Comparison of ENCODE assay signal across 16 cellular contexts in the genomic region with DNA sequence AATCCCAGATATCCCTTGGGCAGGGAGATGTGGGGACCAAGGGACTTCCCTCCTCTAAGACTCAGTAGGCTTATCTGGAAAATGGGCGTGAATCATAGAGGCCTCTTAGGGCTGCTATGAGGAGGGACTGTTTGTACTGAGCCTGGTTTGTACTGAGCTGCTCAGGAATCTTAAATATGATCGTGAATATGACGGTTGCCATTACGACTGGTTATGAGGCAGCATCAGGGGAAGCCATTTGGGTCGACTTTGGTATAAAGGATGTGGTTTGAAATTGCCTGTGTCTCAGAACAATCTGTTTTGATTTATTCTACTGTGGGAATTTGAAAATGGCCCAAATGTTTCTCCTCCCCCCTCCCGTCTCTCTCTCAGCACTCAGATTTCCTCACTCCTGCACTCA. TPM values are rescaled to one million over a fixed set of nuclear protein-coding genes. Genes with fewer than 3 reads are reported as not detected.
DNase-seq lines count a peak whose midpoint lies in the region; ATAC-seq, FAIRE-seq and TF ChIP-seq lines count a peak whose summit lies in the region.
"Had no signal": no experiment of that assay in that cellular context is flagged by ENCODE, and none has a peak within 500 bp of the region (broad histone marks: within the 10 kb centered on the region; RNA-seq: fewer than 3 reads in every experiment).

No MANE protein-coding gene starts in this region.

- H3K27ac ChIP-seq in K562 (ENCODE audit: extremely low read depth, low read depth, low read length) (no peak overlapping the region), tibial artery (peak overlapping the region; percentile 59 to 62), uterus (peak overlapping the region in 1 of 2 donors; percentile 28)
- H3K27ac ChIP-seq: psoas muscle had no signal

- no peak for TF ChIP-seq POLR2A in K562 (conservative IDR thresholded peaks at IDR 0.05)
- no peak for TF ChIP-seq POLR2A in uterus (IDR thresholded peaks at IDR 0.05)

- WGBS in K562 (ENCODE audit: insufficient coverage, low coverage, missing lambda C conversion rate) = 0% methylated on average over 6 of the region's 6 CpGs

- no peaks in the 10 kb centered on the region for H3K27me3 Mint-ChIP-seq in activated naive CD8-positive, alpha-beta T cell
- no peaks in the 10 kb centered on the region for H3K27me3 Mint-ChIP-seq in activated naive CD8-positive, alpha-beta T cell treated with anti-CD3 and anti-CD28 coated beads, Interleukin-2, amount 50 U/mL, for 24 hours
- H3K27me3 Mint-ChIP-seq: activated naive CD8-positive, alpha-beta T cell treated with anti-CD3 and anti-CD28 coated beads for 36 hours had no signal

- CTCF ChIA-PET in K562 (lab: Yijun Ruan, JAX; ENCODE audit: low intra/inter-chr PET ratio) = no interaction called here

- ATAC-seq in activated naive CD8-positive, alpha-beta T cell treated with anti-CD3 and anti-CD28 coated beads, Interleukin-2, amount 50 U/mL, for 24 hours = no peak
- ATAC-seq in K562 (no peak), left ventricle myocardium superior (peak; percentile 10)
- no peak for ATAC-seq in stimulated activated naive CD8-positive, alpha-beta T cell treated with anti-CD3 and anti-CD28 coated beads, Interleukin-15, Interleukin-2, amounts not matched to agents 100 U/mL and 50 U/mL, for 24 hours
- ATAC-seq: GM23338 had no signal

- peak overlapping the region; percentile 57 for H3K4me3 Mint-ChIP-seq in activated naive CD8-positive, alpha-beta T cell
- no peak overlapping the region for H3K4me3 Mint-ChIP-seq in activated naive CD8-positive, alpha-beta T cell treated with anti-CD3 and anti-CD28 coated beads, Interleukin-2, amount 50 U/mL, for 24 hours
- H3K4me3 Mint-ChIP-seq: activated naive CD8-positive, alpha-beta T cell treated with anti-CD3 and anti-CD28 coated beads for 36 hours; GM23338 had no signal

- TF ChIP-seq EP300 in K562 (IDR thresholded peaks at IDR 0.05; ENCODE audit: low read length) = no peak

- no peaks in the 10 kb centered on the region for H3K36me3 Mint-ChIP-seq in activated naive CD8-positive, alpha-beta T cell
- no peaks in the 10 kb centered on the region for H3K36me3 Mint-ChIP-seq in activated naive CD8-positive, alpha-beta T cell treated with anti-CD3 and anti-CD28 coated beads, Interleukin-2, amount 50 U/mL, for 24 hours (ENCODE audit: low read depth)
- H3K36me3 Mint-ChIP-seq: activated naive CD8-positive, alpha-beta T cell treated with anti-CD3 and anti-CD28 coated beads for 36 hours had no signal

- no TSS peak for BruUV-seq in K562 (replicated peaks; lab: Mats Ljungman, UMichigan)

- no peaks in the 10 kb centered on the region for H3K4me1 ChIP-seq in K562 (replicated peaks in 1 of 2; ENCODE audit: control insufficient read depth in 2 of 2, insufficient read depth in 2 of 2, low read length in 2 of 2)
- H3K4me1 ChIP-seq in tibial artery = peaks cover 0 to 36% (median 21%) of the 10 kb centered on the region in 4 donors
- peaks cover 0 to under 1% of the 10 kb centered on the region in 2 donors for H3K4me1 ChIP-seq in uterus

- TF ChIP-seq RAD21 in K562 (CRISPR knock-in tag; conservative IDR thresholded peaks at IDR 0.05 in 1 of 2, IDR thresholded peaks at IDR 0.05 in 1 of 2) = no peak

- H3K9me3 ChIP-seq in K562 (replicated peaks; ENCODE audit: control insufficient read depth, insufficient read depth, low read depth, low read length) (no peaks in the 10 kb centered on the region), tibial artery (no peaks in the 10 kb centered on the region), uterus (no peaks in the 10 kb centered on the region)
- H3K9me3 ChIP-seq: Peyer's patch, psoas muscle had no signal

- peaks cover 27 to 60% of the 10 kb centered on the region in 2 experiments; a peak in 4 of 5 replicates for H3K27me3 ChIP-seq in K562 (ENCODE audit: control insufficient read depth in 2 of 2, insufficient read depth in 2 of 2, low read length in 2 of 2)
- no peaks in the 10 kb centered on the region for H3K27me3 ChIP-seq in tibial artery
- H3K27me3 ChIP-seq in uterus = no peaks in the 10 kb centered on the region
- H3K27me3 ChIP-seq: Peyer's patch had no signal

- no peak for DNase-seq in activated naive CD8-positive, alpha-beta T cell treated with anti-CD3 and anti-CD28 coated beads, Interleukin-2, amount 50 U/mL, for 24 hours
- DNase-seq in K562 (ENCODE audit: extremely low read depth in 1 of 4, low spot score in 3 of 4) (no peak), left ventricle myocardium superior (no peak), tibial artery (no peak), uterus (no peak), NCI-H2107 (lab: John Stamatoyannopoulos, UW) (no peak)
- no peak for DNase-seq in stimulated activated naive CD8-positive, alpha-beta T cell treated with anti-CD3 and anti-CD28 coated beads, Interleukin-15, Interleukin-2, amounts not matched to agents 100 U/mL and 50 U/mL, for 24 hours
- DNase-seq: ACHN; activated CD4-positive, CD25-positive, alpha-beta regulatory T cell; activated naive CD8-positive, alpha-beta T cell treated with anti-CD3 and anti-CD28 coated beads for 36 hours; NCI-H2029; NCI-H526 treated with DMSO at 0.1 percent for 48 hours had no signal

- no peaks in the 10 kb centered on the region for H3K9me3 Mint-ChIP-seq in activated naive CD8-positive, alpha-beta T cell (ENCODE audit: low read depth)
- H3K9me3 Mint-ChIP-seq in activated naive CD8-positive, alpha-beta T cell treated with anti-CD3 and anti-CD28 coated beads, Interleukin-2, amount 50 U/mL, for 24 hours = no peaks in the 10 kb centered on the region
- H3K9me3 Mint-ChIP-seq: activated naive CD8-positive, alpha-beta T cell treated with anti-CD3 and anti-CD28 coated beads for 36 hours had no signal

- intact Hi-C loops in K562 (cut with micrococcal nuclease) = no loop called here
- intact Hi-C loops in left ventricle myocardium superior (cut with micrococcal nuclease) = no loop called here
- intact Hi-C loops in tibial artery (cut with DNase I; ENCODE audit: low total_unique reads) = no loop called here
- intact Hi-C loops in uterus (cut with DNase I; ENCODE audit: low total_unique reads) = no loop called here

- no peak overlapping the region for H3K4me3 ChIP-seq in K562
- H3K4me3 ChIP-seq in tibial artery = no peak overlapping the region
- no peak overlapping the region for H3K4me3 ChIP-seq in uterus
- H3K4me3 ChIP-seq: GM23338, Peyer's patch, psoas muscle had no signal

- H3K9ac ChIP-seq in K562 (ENCODE audit: insufficient read depth in 1 of 2, low read depth in 2 of 2, low read length in 2 of 2) = no peak overlapping the region

- no peaks in the 10 kb centered on the region for H3K9me1 ChIP-seq in K562 (ENCODE audit: control insufficient read depth, insufficient read depth, low read length)

- no peak overlapping the region for H3K4me2 ChIP-seq in K562 (ENCODE audit: insufficient read depth, low read length)
- H3K4me2 ChIP-seq: GM23338 had no signal

- peak overlapping the region; percentile 28 for H3K27ac Mint-ChIP-seq in activated naive CD8-positive, alpha-beta T cell
- H3K27ac Mint-ChIP-seq in activated naive CD8-positive, alpha-beta T cell treated with anti-CD3 and anti-CD28 coated beads, Interleukin-2, amount 50 U/mL, for 24 hours = no peak overlapping the region
- H3K27ac Mint-ChIP-seq: activated naive CD8-positive, alpha-beta T cell treated with anti-CD3 and anti-CD28 coated beads for 36 hours had no signal

- H3K4me1 Mint-ChIP-seq in activated naive CD8-positive, alpha-beta T cell (ENCODE audit: low read depth) = peaks cover 34% of the 10 kb centered on the region
- peaks cover 12% of the 10 kb centered on the region for H3K4me1 Mint-ChIP-seq in activated naive CD8-positive, alpha-beta T cell treated with anti-CD3 and anti-CD28 coated beads, Interleukin-2, amount 50 U/mL, for 24 hours

- no peak for FAIRE-seq in K562 (lab: Jason Lieb, UNC)

- no peaks in the 10 kb centered on the region for H3K36me3 ChIP-seq in K562 (ENCODE audit: control insufficient read depth, insufficient read depth, low read length)
- H3K36me3 ChIP-seq in tibial artery = no peaks in the 10 kb centered on the region
- no peaks in the 10 kb centered on the region for H3K36me3 ChIP-seq in uterus
- H3K36me3 ChIP-seq: Peyer's patch had no signal

- no peaks in the 10 kb centered on the region for H3K79me2 ChIP-seq in K562 (ENCODE audit: control insufficient read depth, insufficient read depth, low read length)

- POLR2A ChIA-PET in K562 (lab: Yijun Ruan, JAX) = no interaction called here

- H2AFZ ChIP-seq in K562 (ENCODE audit: low read depth, low read length) = no peak overlapping the region
- H2AFZ ChIP-seq: GM23338 had no signal

- in situ Hi-C loops in K562 (cut with MboI) = no loop called here

- no peaks in the 10 kb centered on the region for H4K20me1 ChIP-seq in K562 (replicated peaks; ENCODE audit: control insufficient read depth, insufficient read depth, low read length)

- TF ChIP-seq CTCF in K562 (IDR thresholded peaks at IDR 0.05 in 2 of 3, conservative IDR thresholded peaks at IDR 0.05 in 1 of 3; ENCODE audit: insufficient read depth in 2 of 3, low read depth in 1 of 3, low read length in 3 of 3) = no peak
- no peak for TF ChIP-seq CTCF in tibial artery (IDR thresholded peaks at IDR 0.05)
- no peak for TF ChIP-seq CTCF in uterus (IDR thresholded peaks at IDR 0.05)

TF ChIP-seq in K562, 482 proteins besides CTCF, POLR2A, EP300 and RAD21:
- TF ChIP-seq SMAD2 (IDR thresholded peaks at IDR 0.05; ENCODE audit: low read depth, low read length) (no peak), POLR3G (IDR thresholded peaks at IDR 0.05; ENCODE audit: extremely low read depth, insufficient read length, insufficient replicate concordance) (peak; percentile 15)

RNA-seq across cellular contexts. Expression of a gene that starts 20.6 kb away (rescaled TPM):
- 0.25 TPM in 1 of 2 replicates, not detected in the other for total RNA-seq in K562 (2011; cell fraction: chromatin; rRNA removed; ENCODE audit: low replicate concordance)
- total RNA-seq in K562 (2011; cell fraction: nucleolus; rRNA removed) = not detected in 2 replicates
- total RNA-seq in K562 (2011; cell fraction: nucleoplasm; rRNA removed) = not detected in 2 replicates
- total RNA-seq in K562 (2014; rRNA removed) (0.20 TPM in 1 of 2 replicates, not detected in the other), K562 (2014; rRNA removed; fragmentation: Illumina TruSeq; extraction: Trizol) (0.10 and 0.22 TPM in 2 replicates), K562 (2015; rRNA removed; fragmentation: Illumina TruSeq; extraction: Trizol) (0.22 and 0.26 TPM in 2 replicates), K562 (2021) (0.35 and 0.60 TPM in 2 replicates), left ventricle myocardium superior (94.6 TPM), uterus (100 to 1,000 TPM in 1 of 4 donors, 10 to 100 TPM in 1, 1 to 10 TPM in 2; 1.2 to 117 (median 20.1) TPM)
- polyA plus RNA-seq in K562 (2011; rRNA removed) (0.12 TPM in 1 of 2 replicates, not detected in the other), K562 (2014; fragmentation: Illumina TruSeq; extraction: Trizol) (0.34 and 0.61 TPM in 2 replicates), K562 (2014; fragmentation: Nextera tagmentation; extraction: Ambion mirVana) (not detected), K562 (2014; rRNA removed) (0.17 and 0.59 TPM in 2 replicates)
- 0.01 and 0.06 TPM in 2 replicates for polyA plus RNA-seq in K562 (2011; cell fraction: cytosol; rRNA removed)
- 0.10 and 0.14 TPM in 2 replicates for polyA plus RNA-seq in K562 (2011; cell fraction: nucleus; rRNA removed)
- 0.79 and 2.3 TPM in 2 replicates for polyA plus RNA-seq in K562 (2012)
- not detected in 2 replicates for polyA minus RNA-seq in K562 (2011; rRNA and poly(A)+ RNA removed)
- polyA minus RNA-seq in K562 (2011; cell fraction: cytosol; rRNA and poly(A)+ RNA removed) = not detected in 2 replicates
- polyA minus RNA-seq in K562 (2011; cell fraction: nucleus; rRNA and poly(A)+ RNA removed) = 0.11 TPM in 1 of 2 replicates, not detected in the other
